ENCODE assay signal across 9 cellular contexts in genomic region chr9:15837079-15837679, GRCh38.
DNase-seq lines count a peak whose midpoint lies in the region; ATAC-seq and TF ChIP-seq lines count a peak whose summit lies in the region.
"Had no signal": no experiment of that assay in that cellular context is flagged by ENCODE, and none has a peak within 500 bp of the region (broad histone marks: within the 10 kb centered on the region; RNA-seq: fewer than 3 reads in every experiment).

No MANE protein-coding gene starts in this region.

- 1% methylated on average over 4 of the region's 4 CpGs for WGBS in suprapubic skin

- peak; percentile 71 for TF ChIP-seq RAD21 in Ishikawa (IDR thresholded peaks at IDR 0.05; ENCODE audit: low read depth)

- no peak for TF ChIP-seq POLR2A in suprapubic skin (IDR thresholded peaks at IDR 0.05)

- ATAC-seq in GM21723 (IDR thresholded peaks at IDR 0.05; ENCODE audit: unreplicated experiment), result peak; percentile 93
- ATAC-seq: naive thymus-derived CD8-positive, alpha-beta T cell had no signal

- TF ChIP-seq CTCF in 22Rv1 (IDR thresholded peaks at IDR 0.05) (peak; percentile 86), suprapubic skin (IDR thresholded peaks at IDR 0.05) (peak in 1 of 2 donors; percentile 67)

- TF ChIP-seq EP300 in Ishikawa (IDR thresholded peaks at IDR 0.05; ENCODE audit: borderline replicate concordance) (no peak), suprapubic skin (IDR thresholded peaks at IDR 0.05) (no peak)

- H3K4me3 ChIP-seq in suprapubic skin, result no peak overlapping the region

- H3K27ac ChIP-seq in 22Rv1 (no peak overlapping the region), suprapubic skin (no peak overlapping the region)

- DNase-seq in Daoy (ENCODE audit: low read depth) (peak; percentile 42), RKO (ENCODE audit: low spot score) (peak; percentile 86), midbrain (lab: John Stamatoyannopoulos, UW) (peak; percentile 18), suprapubic skin (ENCODE audit: low spot score in 2 of 2) (no peak)
- peak; percentile 3 for DNase-seq in effector CD4-positive, alpha-beta T cell

- no peaks in the 10 kb centered on the region for H3K36me3 ChIP-seq in suprapubic skin

- no peaks in the 10 kb centered on the region for H3K27me3 ChIP-seq in suprapubic skin

- H3K9me3 ChIP-seq in suprapubic skin, result no peaks in the 10 kb centered on the region

- no peaks in the 10 kb centered on the region for H3K4me1 ChIP-seq in suprapubic skin

TF ChIP-seq in Ishikawa, 13 proteins besides CTCF, POLR2A, EP300 and RAD21:
- no peak for TF ChIP-seq TCF12 (IDR thresholded peaks at IDR 0.05; ENCODE audit: low read depth)
- TF ChIP-seq FOXM1 (IDR thresholded peaks at IDR 0.05; ENCODE audit: borderline replicate concordance, low read depth), result no peak
- no peak for TF ChIP-seq YY1 (IDR thresholded peaks at IDR 0.05; ENCODE audit: low read depth)
- TF ChIP-seq EGR1 (IDR thresholded peaks at IDR 0.05), result no peak
- TF ChIP-seq NFIC (IDR thresholded peaks at IDR 0.05), result no peak
- TF ChIP-seq USF1 (IDR thresholded peaks at IDR 0.05), result no peak
- TF ChIP-seq, protein P1, sequence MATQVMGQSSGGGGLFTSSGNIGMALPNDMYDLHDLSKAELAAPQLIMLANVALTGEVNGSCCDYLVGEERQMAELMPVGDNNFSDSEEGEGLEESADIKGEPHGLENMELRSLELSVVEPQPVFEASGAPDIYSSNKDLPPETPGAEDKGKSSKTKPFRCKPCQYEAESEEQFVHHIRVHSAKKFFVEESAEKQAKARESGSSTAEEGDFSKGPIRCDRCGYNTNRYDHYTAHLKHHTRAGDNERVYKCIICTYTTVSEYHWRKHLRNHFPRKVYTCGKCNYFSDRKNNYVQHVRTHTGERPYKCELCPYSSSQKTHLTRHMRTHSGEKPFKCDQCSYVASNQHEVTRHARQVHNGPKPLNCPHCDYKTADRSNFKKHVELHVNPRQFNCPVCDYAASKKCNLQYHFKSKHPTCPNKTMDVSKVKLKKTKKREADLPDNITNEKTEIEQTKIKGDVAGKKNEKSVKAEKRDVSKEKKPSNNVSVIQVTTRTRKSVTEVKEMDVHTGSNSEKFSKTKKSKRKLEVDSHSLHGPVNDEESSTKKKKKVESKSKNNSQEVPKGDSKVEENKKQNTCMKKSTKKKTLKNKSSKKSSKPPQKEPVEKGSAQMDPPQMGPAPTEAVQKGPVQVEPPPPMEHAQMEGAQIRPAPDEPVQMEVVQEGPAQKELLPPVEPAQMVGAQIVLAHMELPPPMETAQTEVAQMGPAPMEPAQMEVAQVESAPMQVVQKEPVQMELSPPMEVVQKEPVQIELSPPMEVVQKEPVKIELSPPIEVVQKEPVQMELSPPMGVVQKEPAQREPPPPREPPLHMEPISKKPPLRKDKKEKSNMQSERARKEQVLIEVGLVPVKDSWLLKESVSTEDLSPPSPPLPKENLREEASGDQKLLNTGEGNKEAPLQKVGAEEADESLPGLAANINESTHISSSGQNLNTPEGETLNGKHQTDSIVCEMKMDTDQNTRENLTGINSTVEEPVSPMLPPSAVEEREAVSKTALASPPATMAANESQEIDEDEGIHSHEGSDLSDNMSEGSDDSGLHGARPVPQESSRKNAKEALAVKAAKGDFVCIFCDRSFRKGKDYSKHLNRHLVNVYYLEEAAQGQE (IDR thresholded peaks at IDR 0.05; ENCODE audit: low read depth), result no peak
- no peak for TF ChIP-seq MAX (IDR thresholded peaks at IDR 0.05)
- TF ChIP-seq TAF1 (IDR thresholded peaks at IDR 0.05; ENCODE audit: low read depth), result no peak
- TF ChIP-seq TEAD4 (IDR thresholded peaks at IDR 0.05), result no peak
- TF ChIP-seq ZBTB7A (IDR thresholded peaks at IDR 0.05; ENCODE audit: low read depth), result no peak
- TF ChIP-seq CREB1 (IDR thresholded peaks at IDR 0.05; ENCODE audit: low read depth), result no peak
- no peak for TF ChIP-seq CEBPB (IDR thresholded peaks at IDR 0.05)
TF ChIP-seq in Ishikawa: peak in this region for 0.

Comparison
In these comparisons a context has a peak if more than half of its experiments do, and no peak if none do; other contexts are left out.
1. DNase-seq: peak in Daoy (single experiment), RKO (single experiment), effector CD4-positive, alpha-beta T cell (single experiment) and midbrain (single experiment); none in suprapubic skin (0 of 2).